Comparison of ENCODE assay signal across 8 cellular contexts in genomic region chr17:1110524-1110843, GRCh38.
DNase-seq lines count a peak whose midpoint lies in the region; ATAC-seq and TF ChIP-seq lines count a peak whose summit lies in the region.

No MANE protein-coding gene starts in this region.

- no peak for DNase-seq in Caco-2
- no peak for DNase-seq in effector memory CD8-positive, alpha-beta T cell
- DNase-seq in ovary: no peak
- no peak for DNase-seq in stimulated activated CD4-positive, alpha-beta T cell treated with anti-CD3 and anti-CD28 coated beads, Interleukin-2, amount 100 ng/mL, for 48 hours

- no peak for TF ChIP-seq EP300 in ovary (IDR thresholded peaks at IDR 0.05)

- H3K4me2 ChIP-seq in OCI-LY3 (ENCODE audit: low read length): peak overlapping the region; percentile 73

- TF ChIP-seq POLR2A in ovary (IDR thresholded peaks at IDR 0.05): no peak

- H3K27ac Mint-ChIP-seq in Caco-2 (ENCODE audit: unreplicated experiment): peak overlapping the region; percentile 73
- H3K27ac Mint-ChIP-seq in effector memory CD8-positive, alpha-beta T cell: peak overlapping the region; percentile 78 to 88

- TSS peak; percentile 50 for BruUV-seq in Caco-2 (replicated peaks; lab: Mats Ljungman, UMichigan)

- peaks cover 11% of the 10 kb centered on the region; the same call in 1 of the 2 replicates for H4K20me1 ChIP-seq in OCI-LY3 (ENCODE audit: insufficient read depth, low read length)

- H3K36me3 ChIP-seq in Caco-2 (ENCODE audit: control insufficient read depth, insufficient read depth, low read length) (no peaks in the 10 kb centered on the region), OCI-LY3 (replicated peaks; ENCODE audit: low read depth, low read length) (no peaks in the 10 kb centered on the region), ovary (no peaks in the 10 kb centered on the region)

- no peak for TF ChIP-seq CTCF in Caco-2 (IDR thresholded peaks at IDR 0.05; ENCODE audit: insufficient read depth in 1 of 2, low read depth in 1 of 2, low read length in 1 of 2, severe bottlenecking in 1 of 2, unreplicated experiment in 1 of 2)
- no peak for TF ChIP-seq CTCF in OCI-LY3 (IDR thresholded peaks at IDR 0.05; ENCODE audit: low read depth, low read length)
- TF ChIP-seq CTCF in ovary (IDR thresholded peaks at IDR 0.05): no peak

- H3K27ac ChIP-seq in OCI-LY3 (ENCODE audit: low read length) (no peak overlapping the region), ovary (peak overlapping the region; percentile 12 to 20)

- peak overlapping the region; percentile 85 for H3K4me3 Mint-ChIP-seq in Caco-2 (ENCODE audit: unreplicated experiment)
- H3K4me3 Mint-ChIP-seq in effector memory CD8-positive, alpha-beta T cell: peak overlapping the region; percentile 89

- H3K36me3 Mint-ChIP-seq in Caco-2 (ENCODE audit: insufficient read depth, unreplicated experiment): no peaks in the 10 kb centered on the region
- peaks cover 19% of the 10 kb centered on the region for H3K36me3 Mint-ChIP-seq in effector memory CD8-positive, alpha-beta T cell (ENCODE audit: insufficient read depth)

- H3K27me3 ChIP-seq in Caco-2 (replicated peaks; ENCODE audit: control insufficient read depth, insufficient read depth, low read length) (no peaks in the 10 kb centered on the region), OCI-LY3 (ENCODE audit: low read depth, low read length) (no peaks in the 10 kb centered on the region), ovary (no peaks in the 10 kb centered on the region)

- CTCF ChIA-PET in Caco-2 (lab: Charles Lee): interaction anchor here (0.6 to 1.7 kb wide), 8 partner anchors 9 to 349 kb away, joined by 3 to 8 read pairs (median 5); no protein-coding TSS in a partner anchor

- POLR2A ChIA-PET in Caco-2 (lab: Charles Lee): interaction anchor here (0.8 to 1.5 kb wide), 2 partner anchors 12 to 27 kb away, joined by 3 to 13 read pairs; no protein-coding TSS in a partner anchor

- no peak overlapping the region for H2AFZ ChIP-seq in OCI-LY3 (ENCODE audit: low read depth, low read length)

- 0 out of 2 replicates have a peak overlapping the region, but pooled peaks have one; percentile 3 for H3K4me3 ChIP-seq in Caco-2 (ENCODE audit: low read depth, low read length)
- peak overlapping the region; percentile 87; the same call in 1 of the 2 replicates for H3K4me3 ChIP-seq in OCI-LY3 (ENCODE audit: low read length)
- no peak overlapping the region for H3K4me3 ChIP-seq in ovary

- no peaks in the 10 kb centered on the region for H3K9me3 Mint-ChIP-seq in Caco-2 (ENCODE audit: unreplicated experiment)
- H3K9me3 Mint-ChIP-seq in effector memory CD8-positive, alpha-beta T cell: no peaks in the 10 kb centered on the region

- ATAC-seq in effector memory CD8-positive, alpha-beta T cell (replicated peaks): no peak
- ATAC-seq in GM21381 (IDR thresholded peaks at IDR 0.05; ENCODE audit: unreplicated experiment): no peak
- no peak for ATAC-seq in GM18498 (IDR thresholded peaks at IDR 0.05; ENCODE audit: unreplicated experiment)
- ATAC-seq in GM18870 (IDR thresholded peaks at IDR 0.05; ENCODE audit: unreplicated experiment): no peak

- H3K9me3 ChIP-seq in Caco-2 (no peaks in the 10 kb centered on the region), OCI-LY3 (ENCODE audit: insufficient read depth, low read length) (no peaks in the 10 kb centered on the region), ovary (no peaks in the 10 kb centered on the region)

- H3K4me1 ChIP-seq in Caco-2 (peaks cover 40% of the 10 kb centered on the region), OCI-LY3 (ENCODE audit: low read length) (peaks cover 9% of the 10 kb centered on the region; the same call in 1 of the 2 replicates), ovary (ENCODE audit: insufficient read depth) (peaks cover 16% of the 10 kb centered on the region)

- no peak overlapping the region for H3K9ac ChIP-seq in OCI-LY3 (ENCODE audit: low read length)

- no peaks in the 10 kb centered on the region for H3K27me3 Mint-ChIP-seq in Caco-2 (ENCODE audit: insufficient read depth, unreplicated experiment)
- no peaks in the 10 kb centered on the region for H3K27me3 Mint-ChIP-seq in effector memory CD8-positive, alpha-beta T cell

- 38 to 57% (median 57%) methylated on average over 4 of the region's 4 CpGs for WGBS in ovary, 3 donors

- intact Hi-C loops in Caco-2 (cut with micrococcal nuclease; ENCODE audit: unreplicated experiment) (no loop called here), ovary (cut with DNase I) (no loop called here)

- H3K4me1 Mint-ChIP-seq in Caco-2 (ENCODE audit: low read depth, unreplicated experiment): peaks cover 30% of the 10 kb centered on the region
- H3K4me1 Mint-ChIP-seq in effector memory CD8-positive, alpha-beta T cell (ENCODE audit: low read depth in 2 of 2): peaks cover 40 to 48% of the 10 kb centered on the region in 2 donors

- peaks cover 18% of the 10 kb centered on the region; the same call in 1 of the 2 replicates for H3K79me2 ChIP-seq in OCI-LY3 (ENCODE audit: low read length)
